In the genomic region with DNA sequence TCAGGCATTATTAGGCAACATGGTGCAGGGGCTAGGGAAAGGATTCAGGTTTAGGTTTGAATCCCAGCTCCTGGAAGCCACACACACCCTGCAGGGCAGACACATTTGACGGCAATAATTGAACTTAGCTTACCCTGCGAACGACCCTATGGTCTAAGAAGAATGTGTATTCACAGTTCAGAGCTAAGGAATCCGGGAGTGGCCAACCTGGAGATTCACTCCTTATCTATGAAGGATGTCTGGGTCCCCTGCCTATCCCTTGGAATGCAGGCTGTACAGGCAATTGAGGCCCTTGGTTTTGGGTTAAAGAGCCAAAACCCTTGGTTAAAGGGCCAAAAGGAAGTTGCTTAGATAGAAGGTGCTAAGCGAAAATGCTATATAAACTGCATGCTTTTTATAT, we compare ENCODE assay signal across 22 cellular contexts. TPM values are rescaled to one million over a fixed set of nuclear protein-coding genes. Genes with fewer than 3 reads are reported as not detected.
DNase-seq lines count a peak whose midpoint lies in the region; ATAC-seq, FAIRE-seq and TF ChIP-seq lines count a peak whose summit lies in the region.
"Had no signal": no experiment of that assay in that cellular context is flagged by ENCODE, and none has a peak within 500 bp of the region (broad histone marks: within the 10 kb centered on the region; RNA-seq: fewer than 3 reads in every experiment).

No MANE protein-coding gene starts in this region.

- no peak overlapping the region for H2AFZ ChIP-seq in HCT116 (ENCODE audit: low read depth, low read length, poor library complexity, severe bottlenecking)
- H2AFZ ChIP-seq: GM23338 had no signal

- no peak overlapping the region for H3K4ac ChIP-seq in mesendoderm (ENCODE audit: low read depth, low read length)

- POLR2A ChIA-PET in HCT116 (lab: Charles Lee), result no interaction called here

- no peak overlapping the region for H4K8ac ChIP-seq in mesendoderm (ENCODE audit: low read depth, low read length)

- H3K56ac ChIP-seq in mesendoderm (ENCODE audit: low read length), result no peak overlapping the region

- WGBS in mesendoderm (ENCODE audit: extremely low coverage, insufficient coverage, low lambda C conversion rate), result no CpG with 5 or more reads among the region's 5 CpGs
- WGBS in heart left ventricle, 4 donors, result 71 to 95% (median 83%) methylated on average over 4 to 5 of the region's 5 CpGs

- ATAC-seq in HCT116 (no peak), GM19351 (IDR thresholded peaks at IDR 0.05; ENCODE audit: unreplicated experiment) (no peak), heart left ventricle (no peak)
- ATAC-seq: GM23338 had no signal

- RAD21 ChIA-PET in HCT116 (lab: Charles Lee; ENCODE audit: low non-redundant PET in 1 of 2, low total read pairs in 2 of 2, uncharacterized antibody in 2 of 2, unreplicated experiment in 2 of 2), result no interaction called here

- H3K4me2 ChIP-seq in HCT116 (ENCODE audit: low read length) (peak overlapping the region; percentile 30), mesendoderm (ENCODE audit: low read length) (no peak overlapping the region)
- H3K4me2 ChIP-seq: BLaER1, GM23338 had no signal

- no peak for FAIRE-seq in HTR-8/SVneo (lab: Jason Lieb, UNC)

- no peak overlapping the region for H4K5ac ChIP-seq in mesendoderm (ENCODE audit: low read length)

- no peak overlapping the region for H3K18ac ChIP-seq in mesendoderm (ENCODE audit: low read length)

- H3K4me1 ChIP-seq in HCT116 (ENCODE audit: control insufficient read depth in 1 of 2, insufficient read depth in 2 of 2, low read length in 2 of 2) (peaks cover 4 to 36% of the 10 kb centered on the region in 2 experiments; a peak in 3 of 4 replicates), mesendoderm (ENCODE audit: control insufficient read depth, low read depth, low read length) (peaks cover 2% of the 10 kb centered on the region), heart left ventricle (peaks cover 0 to 21% (median 6%) of the 10 kb centered on the region in 12 donors)
- H3K4me1 ChIP-seq: BLaER1 had no signal

- H2BK15ac ChIP-seq in mesendoderm (replicated peaks; ENCODE audit: low read depth), result no peak overlapping the region

- H3K79me2 ChIP-seq in HCT116 (ENCODE audit: insufficient read depth, low read length), result no peaks in the 10 kb centered on the region
- H3K79me2 ChIP-seq in mesendoderm (ENCODE audit: control insufficient read depth, insufficient read depth, low read length), result no peaks in the 10 kb centered on the region

- H2AK5ac ChIP-seq in mesendoderm (ENCODE audit: low read length), result no peak overlapping the region

- no peak overlapping the region for H3K23ac ChIP-seq in mesendoderm (ENCODE audit: low read length)

- CTCF ChIA-PET in HCT116 (lab: Charles Lee), result no interaction called here

- H3K4me3 ChIP-seq in HCT116 (replicated peaks in 1 of 2; ENCODE audit: low read depth in 1 of 2, low read length in 2 of 2) (no peak overlapping the region), mesendoderm (ENCODE audit: low read length) (no peak overlapping the region), heart left ventricle (no peak overlapping the region)
- H3K4me3 ChIP-seq: BLaER1, GM23338 had no signal

- TF ChIP-seq POLR2A in HCT116 (IDR thresholded peaks at IDR 0.05; ENCODE audit: borderline replicate concordance, extremely low read depth, insufficient read depth, insufficient read length), result no peak
- no peak for TF ChIP-seq POLR2A in heart left ventricle (IDR thresholded peaks at IDR 0.05)

- H3K9me3 ChIP-seq in HCT116 (ENCODE audit: control insufficient read depth in 1 of 2, insufficient read depth in 1 of 2, low read depth in 1 of 2, low read length in 2 of 2) (peaks cover 0 to 6% of the 10 kb centered on the region in 2 experiments; a peak in 1 of 4 replicates), heart left ventricle (no peaks in the 10 kb centered on the region)
- H3K9me3 ChIP-seq: BLaER1 had no signal

- TF ChIP-seq CTCF in HCT116 (IDR thresholded peaks at IDR 0.05 in 2 of 3, conservative IDR thresholded peaks at IDR 0.05 in 1 of 3; ENCODE audit: borderline replicate concordance in 1 of 3, insufficient read depth in 1 of 3, low read depth in 2 of 3, low read length in 2 of 3) (no peak), heart left ventricle (IDR thresholded peaks at IDR 0.05) (no peak)

- no TSS peak for BruUV-seq in HCT116 (replicated peaks; lab: Mats Ljungman, UMichigan)

- H3K27ac ChIP-seq in HCT116 (ENCODE audit: low read depth, low read length) (no peak overlapping the region), mesendoderm (ENCODE audit: low read depth, low read length) (no peak overlapping the region), heart left ventricle (no peak overlapping the region)
- H3K27ac ChIP-seq: BLaER1 had no signal

- intact Hi-C loops in HCT116 (cut with micrococcal nuclease), result loop anchor here (5.0 kb wide), 1 partner anchor 337 kb away; no protein-coding TSS in a partner anchor
- intact Hi-C loops in heart left ventricle (cut with DNase I), result loop anchor here in 7 of 10 donors (5.0 to 10.0 kb wide), 6 partner anchors 50 to 337 kb away; partner anchors contain the start of gene ITPRIPL2 (in 1 of the 7)

- no peak overlapping the region for H2BK5ac ChIP-seq in mesendoderm (ENCODE audit: low read length)

- no peaks in the 10 kb centered on the region for H3K79me1 ChIP-seq in mesendoderm (ENCODE audit: low read length)

- no peak for TF ChIP-seq RAD21 in HCT116 (IDR thresholded peaks at IDR 0.05; ENCODE audit: low read depth)

- H3K36me3 ChIP-seq in HCT116 (ENCODE audit: control insufficient read depth in 1 of 2, insufficient read depth in 2 of 2, low read length in 2 of 2), result no peaks in the 10 kb centered on the region
- H3K36me3 ChIP-seq in mesendoderm (ENCODE audit: control insufficient read depth, insufficient read depth, low read length), result no peaks in the 10 kb centered on the region
- H3K36me3 ChIP-seq in heart left ventricle, result no peaks in the 10 kb centered on the region
- H3K36me3 ChIP-seq: BLaER1 had no signal

- no peaks in the 10 kb centered on the region for H3K9me2 ChIP-seq in HCT116 (ENCODE audit: insufficient read depth)

- no peaks in the 10 kb centered on the region for H4K20me1 ChIP-seq in HCT116 (ENCODE audit: insufficient read depth)
- H4K20me1 ChIP-seq: BLaER1 had no signal

- H3K27me3 ChIP-seq in HCT116 (ENCODE audit: insufficient read depth, low read length) (no peaks in the 10 kb centered on the region), mesendoderm (ENCODE audit: insufficient read depth, low read length, poor library complexity) (no peaks in the 10 kb centered on the region), heart left ventricle (peaks cover 0 to 35% (median 15%) of the 10 kb centered on the region in 9 donors)

- H2BK120ac ChIP-seq in mesendoderm (ENCODE audit: low read depth, low read length), result no peak overlapping the region

- DNase-seq in HCT116 (ENCODE audit: low read depth, low spot score) (no peak), astrocyte of the hippocampus (ENCODE audit: low read depth, low spot score) (peak; percentile 7), mesendoderm (peak; percentile 92), GOT3 (lab: John Stamatoyannopoulos, UW) (no peak), HTR-8/SVneo (ENCODE audit: insufficient read length, low spot score) (no peak), heart left ventricle (no peak)
- DNase-seq: ACHN; Calu3; CD4-positive, alpha-beta memory T cell; GDM1; HCEC 1CT; Karpas-422; NCI-H1417 treated with DMSO at 0.1 percent for 48 hours; NCI-H187; NCI-H446 treated with DMSO at 0.1 percent for 48 hours; NCI-H526 treated with DMSO at 0.1 percent for 48 hours; OCI-M1; SHP77 had no signal

- no peak overlapping the region for H3K9ac ChIP-seq in HCT116 (ENCODE audit: low read length)
- no peak overlapping the region for H3K9ac ChIP-seq in mesendoderm (ENCODE audit: low read length)
- H3K9ac ChIP-seq: BLaER1 had no signal

TF ChIP-seq in HCT116, 20 proteins besides CTCF, POLR2A, EP300 and RAD21:
- no peak for TF ChIP-seq EZH2 (IDR thresholded peaks at IDR 0.05)
- TF ChIP-seq, protein P1, sequence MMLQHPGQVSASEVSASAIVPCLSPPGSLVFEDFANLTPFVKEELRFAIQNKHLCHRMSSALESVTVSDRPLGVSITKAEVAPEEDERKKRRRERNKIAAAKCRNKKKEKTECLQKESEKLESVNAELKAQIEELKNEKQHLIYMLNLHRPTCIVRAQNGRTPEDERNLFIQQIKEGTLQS (IDR thresholded peaks at IDR 0.05), result no peak
- no peak for TF ChIP-seq ELF1 (IDR thresholded peaks at IDR 0.05; ENCODE audit: borderline replicate concordance, low read depth)
- TF ChIP-seq CEBPB (IDR thresholded peaks at IDR 0.05; ENCODE audit: low read depth), result no peak

RNA-seq across cellular contexts. Expression of gene SYT17, which starts 2.9 kb away (rescaled TPM):
- total RNA-seq in HCT116 (2021; ENCODE audit: unreplicated experiment) (10.3 TPM), heart left ventricle (1 to 10 TPM in 3 of 9 donors, under 1 TPM in 6; 0.23 to 5.2 (median 0.76) TPM)
- 10.5 and 12.9 TPM in 2 replicates for polyA plus RNA-seq in HCT116 (2012)
- polyA plus RNA-seq in mesendoderm (2013, experiment 1 of 2), result 3.4 TPM
- 3.3 TPM for polyA plus RNA-seq in mesendoderm (2013, experiment 2 of 2)
- under 1 TPM; 0.38 to 0.53 TPM for polyA plus RNA-seq in heart left ventricle
- total RNA-seq: CD4-positive, alpha-beta memory T cell; MCF 10A had no signal
- polyA plus RNA-seq: CD4-positive, alpha-beta memory T cell had no signal

RNA-seq across cellular contexts. Expression of gene ITPRIPL2, which starts 51.3 kb away (rescaled TPM):
- 67.9 TPM for total RNA-seq in HCT116 (2021; ENCODE audit: unreplicated experiment)
- 22.8 and 25.2 TPM in 2 replicates for polyA plus RNA-seq in HCT116 (2012)
- polyA plus RNA-seq in mesendoderm (2013, experiment 1 of 2), result 2.3 TPM
- polyA plus RNA-seq in mesendoderm (2013, experiment 2 of 2), result 2.5 TPM
- total RNA-seq in heart left ventricle, result 10 to 100 TPM; 11.0 to 43.2 (median 16.3) TPM
- polyA plus RNA-seq in heart left ventricle, result 1 to 10 TPM; 3.1 to 7.2 TPM

Comparison
In these comparisons a context has a peak if more than half of its experiments do, and no peak if none do; other contexts are left out.
1. DNase-seq: peak in astrocyte of the hippocampus (single experiment) and mesendoderm (single experiment); none in HCT116 (single experiment), GOT3 (single experiment), HTR-8/SVneo (single experiment) and heart left ventricle (0 of 5).